In genomic region chr5:134576386-134577021, GRCh38 we compare ENCODE assay signal across 17 cellular contexts. TPM values are rescaled to one million over a fixed set of nuclear protein-coding genes. Genes with fewer than 3 reads are reported as not detected.
DNase-seq lines count a peak whose midpoint lies in the region; ATAC-seq, FAIRE-seq and TF ChIP-seq lines count a peak whose summit lies in the region.
"Had no signal": no experiment of that assay in that cellular context is flagged by ENCODE, and none has a peak within 500 bp of the region (broad histone marks: within the 10 kb centered on the region; RNA-seq: fewer than 3 reads in every experiment).

No MANE protein-coding gene starts in this region.

- H3K4me3 Mint-ChIP-seq in natural killer cell treated with Interleukin-12 subunit alpha and Interleukin-12 subunit beta and Interleukin-15 and Interleukin-18, amount 100 ng/mL, for 72 hours = no peak overlapping the region
- H3K4me3 Mint-ChIP-seq in natural killer cell = no peak overlapping the region
- H3K4me3 Mint-ChIP-seq: naive thymus-derived CD4-positive, alpha-beta T cell; T-helper 2 cell treated with Interferon-gamma antibody and Interleukin-4, amounts not matched to agents 5 μg/mL and 100 μg/mL, for 36 hours had no signal

- ATAC-seq in natural killer cell treated with Interleukin-12 subunit alpha and Interleukin-12 subunit beta and Interleukin-15 and Interleukin-18, amount 100 ng/mL, for 72 hours = peak in 1 of 2 donors; percentile 13
- ATAC-seq in natural killer cell = no peak
- ATAC-seq in GM18909 (IDR thresholded peaks at IDR 0.05; ENCODE audit: poor library complexity, unreplicated experiment) = no peak
- ATAC-seq: naive thymus-derived CD4-positive, alpha-beta T cell had no signal

- no peaks in the 10 kb centered on the region for H3K9me3 ChIP-seq in kidney (ENCODE audit: control insufficient read depth in 1 of 2, low read length in 2 of 2)
- H3K9me3 ChIP-seq: breast epithelium, tibial artery had no signal

- no peak overlapping the region for H3K9ac ChIP-seq in kidney (ENCODE audit: low read length in 2 of 2)
- H3K9ac ChIP-seq: GM23248 had no signal

- no peaks in the 10 kb centered on the region for H3K36me3 Mint-ChIP-seq in natural killer cell treated with Interleukin-12 subunit alpha and Interleukin-12 subunit beta and Interleukin-15 and Interleukin-18, amount 100 ng/mL, for 72 hours
- no peaks in the 10 kb centered on the region for H3K36me3 Mint-ChIP-seq in natural killer cell

- H3K4me1 Mint-ChIP-seq in natural killer cell treated with Interleukin-12 subunit alpha and Interleukin-12 subunit beta and Interleukin-15 and Interleukin-18, amount 100 ng/mL, for 72 hours (ENCODE audit: low read depth in 2 of 2) = peaks cover 8 to 17% of the 10 kb centered on the region in 2 donors
- peaks cover 36 to 44% of the 10 kb centered on the region in 2 donors for H3K4me1 Mint-ChIP-seq in natural killer cell

- CTCF ChIA-PET in RWPE1 (lab: Yijun Ruan, JAX) = interaction anchor here (1.2 to 1.7 kb wide), 2 partner anchors 10 to 11 kb away, joined by 4 to 7 read pairs; no protein-coding TSS in a partner anchor

- no peaks in the 10 kb centered on the region for H3K9me3 Mint-ChIP-seq in natural killer cell treated with Interleukin-12 subunit alpha and Interleukin-12 subunit beta and Interleukin-15 and Interleukin-18, amount 100 ng/mL, for 72 hours
- no peaks in the 10 kb centered on the region for H3K9me3 Mint-ChIP-seq in natural killer cell
- H3K9me3 Mint-ChIP-seq: T-helper 2 cell treated with Interferon-gamma antibody and Interleukin-4, amounts not matched to agents 5 μg/mL and 100 μg/mL, for 36 hours had no signal

- TF ChIP-seq CTCF in natural killer cell (IDR thresholded peaks at IDR 0.05) = no peak
- no peak for TF ChIP-seq CTCF in RWPE1 (conservative IDR thresholded peaks at IDR 0.05; ENCODE audit: low read depth)
- TF ChIP-seq CTCF in kidney (IDR thresholded peaks at IDR 0.05; ENCODE audit: borderline replicate concordance, extremely low read depth, insufficient read depth) = no peak

- peaks cover 42 to 77% of the 10 kb centered on the region in 2 donors for H3K36me3 ChIP-seq in kidney (ENCODE audit: control insufficient read depth in 1 of 2, insufficient read depth in 2 of 2, low read length in 2 of 2)

- FAIRE-seq in kidney (lab: Jason Lieb, UNC) = no peak

- POLR2A ChIA-PET in RWPE1 (lab: Yijun Ruan, JAX; ENCODE audit: low non-redundant PET) = no interaction called here

- intact Hi-C loops in natural killer cell (cut with micrococcal nuclease) = loop anchor here (2.0 kb wide), 2 partner anchors 50 to 274 kb away; no protein-coding TSS in a partner anchor
- intact Hi-C loops in kidney (cut with DNase I) = no loop called here

- peaks cover 10 to 18% of the 10 kb centered on the region in 2 donors for H3K4me1 ChIP-seq in kidney (ENCODE audit: control insufficient read depth in 1 of 2, insufficient read depth in 1 of 2, low read depth in 1 of 2, low read length in 2 of 2)
- H3K4me1 ChIP-seq: breast epithelium had no signal

- no peaks in the 10 kb centered on the region for H3K27me3 Mint-ChIP-seq in natural killer cell treated with Interleukin-12 subunit alpha and Interleukin-12 subunit beta and Interleukin-15 and Interleukin-18, amount 100 ng/mL, for 72 hours
- H3K27me3 Mint-ChIP-seq in natural killer cell (ENCODE audit: low read depth in 2 of 2) = no peaks in the 10 kb centered on the region
- H3K27me3 Mint-ChIP-seq: naive thymus-derived CD4-positive, alpha-beta T cell had no signal

- no peak overlapping the region for H3K4me3 ChIP-seq in kidney (ENCODE audit: low read length in 2 of 2)
- H3K4me3 ChIP-seq: breast epithelium, GM23248, tibial artery had no signal

- no peak for DNase-seq in natural killer cell treated with Interleukin-12 subunit alpha and Interleukin-12 subunit beta and Interleukin-15 and Interleukin-18, amount 100 ng/mL, for 72 hours (ENCODE audit: low spot score)
- no peak for DNase-seq in natural killer cell
- DNase-seq in RWPE1 (ENCODE audit: low spot score) = no peak
- DNase-seq in kidney = peak; percentile 56
- no peak for DNase-seq in NCI-H1417 (lab: John Stamatoyannopoulos, UW)
- DNase-seq in stimulated activated naive CD4-positive, alpha-beta T cell treated with Interleukin-2 at 50 U/mL for 16 hours (lab: John Stamatoyannopoulos, UW) = no peak
- DNase-seq in GF-D8 (lab: John Stamatoyannopoulos, UW) = no peak
- DNase-seq: AML-193; hippocampal formation; naive thymus-derived CD4-positive, alpha-beta T cell; NCI-H2107; SHP77; tibial artery had no signal

- peak overlapping the region; percentile 28 to 48 for H3K27ac Mint-ChIP-seq in natural killer cell treated with Interleukin-12 subunit alpha and Interleukin-12 subunit beta and Interleukin-15 and Interleukin-18, amount 100 ng/mL, for 72 hours
- H3K27ac Mint-ChIP-seq in natural killer cell = peak overlapping the region in 1 of 2 donors; percentile 73
- H3K27ac Mint-ChIP-seq: T-helper 2 cell treated with Interferon-gamma antibody and Interleukin-4, amounts not matched to agents 5 μg/mL and 100 μg/mL, for 36 hours had no signal

- H3K27ac ChIP-seq in RWPE1 = peak overlapping the region; percentile 61
- no peak overlapping the region for H3K27ac ChIP-seq in kidney (ENCODE audit: low read depth in 2 of 2, low read length in 2 of 2)

RNA-seq across cellular contexts. Expression of gene JADE2, which starts 51.0 kb away (rescaled TPM):
- 10 to 100 TPM; 45.2 to 70.8 TPM for total RNA-seq in natural killer cell treated with Interleukin-12 subunit alpha and Interleukin-12 subunit beta and Interleukin-15 and Interleukin-18, amount 100 ng/mL, for 72 hours
- 100 to 1,000 TPM; 130 to 174 (median 173) TPM for total RNA-seq in natural killer cell
- 99.6 TPM for total RNA-seq in kidney
- 9.2 TPM for polyA plus RNA-seq in kidney (ENCODE audit: insufficient read depth, low read depth, low replicate concordance)

RNA-seq across cellular contexts. Expression of gene SAR1B, which starts 56.1 kb away (rescaled TPM):
- 10 to 100 TPM; 63.7 to 70.9 TPM for total RNA-seq in natural killer cell treated with Interleukin-12 subunit alpha and Interleukin-12 subunit beta and Interleukin-15 and Interleukin-18, amount 100 ng/mL, for 72 hours
- total RNA-seq in natural killer cell (10 to 100 TPM; 36.2 to 50.2 (median 41.2) TPM), kidney (57.7 TPM)
- 42.0 TPM for polyA plus RNA-seq in kidney (ENCODE audit: insufficient read depth, low read depth, low replicate concordance)
